In genomic region chr4:146945556-146946374, GRCh38 we compare ENCODE assay signal across 8 cellular contexts. TPM values are rescaled to one million over a fixed set of nuclear protein-coding genes. Genes with fewer than 3 reads are reported as not detected.
A peak's percentile ranks its signal among the peaks of the same experiment; 100 is the strongest.
DNase-seq lines count a peak whose midpoint lies in the region; ATAC-seq and TF ChIP-seq lines count a peak whose summit lies in the region.

A gene with protein sequence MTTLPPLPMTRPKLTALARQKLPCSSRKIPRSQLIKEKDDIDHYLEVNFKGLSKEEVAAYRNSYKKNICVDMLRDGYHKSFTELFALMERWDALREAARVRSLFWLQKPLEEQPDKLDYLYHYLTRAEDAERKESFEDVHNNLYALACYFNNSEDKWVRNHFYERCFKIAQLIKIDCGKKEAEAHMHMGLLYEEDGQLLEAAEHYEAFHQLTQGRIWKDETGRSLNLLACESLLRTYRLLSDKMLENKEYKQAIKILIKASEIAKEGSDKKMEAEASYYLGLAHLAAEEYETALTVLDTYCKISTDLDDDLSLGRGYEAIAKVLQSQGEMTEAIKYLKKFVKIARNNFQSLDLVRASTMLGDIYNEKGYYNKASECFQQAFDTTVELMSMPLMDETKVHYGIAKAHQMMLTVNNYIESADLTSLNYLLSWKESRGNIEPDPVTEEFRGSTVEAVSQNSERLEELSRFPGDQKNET (minus strand): TSS chr4:146945864. CDS start chr4:146939895, 5,969 bp downstream.

- POLR2A ChIA-PET in BJ (lab: Charles Lee): interaction anchor here (0.5 kb wide), 1 partner anchor 52 kb away, joined by 6 read pairs; no protein-coding TSS in a partner anchor

- peak within 1 kb of the TSS; percentile 46 for H3K4me3 ChIP-seq in BJ (ENCODE audit: low read depth, low read length)

- peak within 1 kb of the TSS; percentile 4 to 54 for H3K27ac Mint-ChIP-seq in effector memory CD8-positive, alpha-beta T cell

- no peaks in the 10 kb centered on the region for H3K36me3 Mint-ChIP-seq in effector memory CD8-positive, alpha-beta T cell (ENCODE audit: insufficient read depth)

- no peaks in the 10 kb centered on the region for H3K36me3 ChIP-seq in BJ (ENCODE audit: control insufficient read depth, insufficient read depth, low read length)

- H3K27me3 Mint-ChIP-seq in effector memory CD8-positive, alpha-beta T cell: peaks cover 0 to 10% of the 10 kb centered on the region in 2 donors

- peak; percentile 100 for ATAC-seq in GM19328 (IDR thresholded peaks at IDR 0.05; ENCODE audit: unreplicated experiment)
- peak; percentile 100 for ATAC-seq in HG03457 (IDR thresholded peaks at IDR 0.05; ENCODE audit: unreplicated experiment)
- ATAC-seq in effector memory CD8-positive, alpha-beta T cell (replicated peaks): peak; percentile 96

- H3K4me1 Mint-ChIP-seq in effector memory CD8-positive, alpha-beta T cell (ENCODE audit: low read depth in 2 of 2): peaks cover 18 to 27% of the 10 kb centered on the region in 2 donors

- CTCF ChIA-PET in BJ (lab: Yijun Ruan, JAX): interaction anchor here (0.6 kb wide), 1 partner anchor 33 kb away, joined by 3 read pairs; no protein-coding TSS in a partner anchor

- no peaks in the 10 kb centered on the region for H3K9me3 Mint-ChIP-seq in effector memory CD8-positive, alpha-beta T cell

- peaks cover 5% of the 10 kb centered on the region; the same call in 1 of the 2 replicates for H3K27me3 ChIP-seq in BJ (ENCODE audit: control insufficient read depth, insufficient read depth, low read length)

- peak within 1 kb of the TSS; percentile 77 to 79 for H3K4me3 Mint-ChIP-seq in effector memory CD8-positive, alpha-beta T cell

- TF ChIP-seq CTCF in BJ (IDR thresholded peaks at IDR 0.05; ENCODE audit: insufficient read depth, low read depth, low read length): no peak

- peak; percentile 29 for DNase-seq in BJ (ENCODE audit: low read depth)
- DNase-seq in NCI-H774 (lab: John Stamatoyannopoulos, UW): peak; percentile 73
- peak; percentile 92 for DNase-seq in activated CD8-positive, alpha-beta memory T cell treated with anti-CD3 and anti-CD28 coated beads for 24 hours
- peak; percentile 60 to 71 (median 62) for DNase-seq in effector memory CD8-positive, alpha-beta T cell
- peak; percentile 91 for DNase-seq in medulla oblongata (ENCODE audit: extremely low spot score)
- peak; percentile 61 to 88 (median 74) for DNase-seq in stimulated activated CD4-positive, alpha-beta T cell treated with anti-CD3 and anti-CD28 coated beads, TNF-alpha, amount 100 ng/mL, for 24 hours (ENCODE audit: low read depth in 3 of 3)

RNA-seq across cellular contexts. Expression of the gene that starts here (rescaled TPM):
- polyA plus RNA-seq in BJ (2011; rRNA removed): not detected in 2 replicates
- not detected in 2 replicates for polyA minus RNA-seq in BJ (2011; rRNA and poly(A)+ RNA removed)

Comparison
In these comparisons a context has a peak if more than half of its experiments do, and no peak if none do; other contexts are left out.
1. Peak in every context shown above with its lines: DNase-seq, ATAC-seq and H3K4me3 ChIP-seq.
2. Peak in DNase-seq and H3K4me3 ChIP-seq in BJ; RNA of the gene not detected or under 1 TPM.
3. DNase-seq: peak in every context shown above with its lines; median percentile 92 in activated CD8-positive, alpha-beta memory T cell treated with anti-CD3 and anti-CD28 coated beads for 24 hours; 91 in medulla oblongata; 74 in stimulated activated CD4-positive, alpha-beta T cell treated with anti-CD3 and anti-CD28 coated beads, TNF-alpha, amount 100 ng/mL, for 24 hours; 73 in NCI-H774; 62 in effector memory CD8-positive, alpha-beta T cell; 29 in BJ.